ENCODE assay signal across 1 cellular context in genomic region chr6:38371312-38371672, GRCh38.
TF ChIP-seq lines count a peak whose summit lies in the region.

No MANE protein-coding gene starts in this region.

TF ChIP-seq in H1, 55 proteins besides CTCF, POLR2A, EP300 and RAD21 (continued from another document):
- no peak for TF ChIP-seq FOSL1 (IDR thresholded peaks at IDR 0.05; ENCODE audit: insufficient read depth, low read depth, low read length)
- TF ChIP-seq SP1 (IDR thresholded peaks at IDR 0.05; ENCODE audit: low read depth, low read length) = no peak
- no peak for TF ChIP-seq RXRA (IDR thresholded peaks at IDR 0.05; ENCODE audit: insufficient read depth, low read depth, low read length)
- TF ChIP-seq CBX8 (IDR thresholded peaks at IDR 0.05; ENCODE audit: borderline replicate concordance, low read depth, low read length) = no peak
- no peak for TF ChIP-seq RNF2 (IDR thresholded peaks at IDR 0.05; ENCODE audit: borderline replicate concordance, low read depth, low read length, missing control alignments, poor library complexity, severe bottlenecking)
- TF ChIP-seq RFX5 (IDR thresholded peaks at IDR 0.05; ENCODE audit: borderline replicate concordance, low read depth, low read length) = no peak
- TF ChIP-seq SUZ12 (IDR thresholded peaks at IDR 0.05; ENCODE audit: low read length) = no peak
- no peak for TF ChIP-seq ATF3 (IDR thresholded peaks at IDR 0.05; ENCODE audit: insufficient read depth, low read depth, low read length)
